Comparison of ENCODE assay signal across 20 cellular contexts in genomic region chr1:109192433-109192832, GRCh38. TPM values are rescaled to one million over a fixed set of nuclear protein-coding genes. Genes with fewer than 3 reads are reported as not detected.
DNase-seq lines count a peak whose midpoint lies in the region; ATAC-seq, FAIRE-seq and TF ChIP-seq lines count a peak whose summit lies in the region.
"Had no signal": no experiment of that assay in that cellular context is flagged by ENCODE, and none has a peak within 500 bp of the region (broad histone marks: within the 10 kb centered on the region; RNA-seq: fewer than 3 reads in every experiment).

No MANE protein-coding gene starts in this region.

- 88% methylated on average over 4 of the region's 4 CpGs; no CpG with 5 or more reads in 1 of the 2 experiments for WGBS in H1 (ENCODE audit: extremely low coverage in 1 of 2, insufficient coverage in 1 of 2, insufficient read length in 1 of 2, insufficient replicate concordance in 2 of 2, low coverage in 1 of 2, low lambda C conversion rate in 2 of 2, missing lambda C conversion rate in 1 of 2), 2 experiments

- intact Hi-C loops in upper lobe of right lung (cut with DNase I), result no loop called here

- no peak overlapping the region for H2BK12ac ChIP-seq in H1 (ENCODE audit: low read depth, low read length)

- TF ChIP-seq RAD21 in H1 (IDR thresholded peaks at IDR 0.05 in 1 of 2, conservative IDR thresholded peaks at IDR 0.05 in 1 of 2; ENCODE audit: low read depth in 2 of 2, low read length in 2 of 2), result no peak

- H4K5ac ChIP-seq in H1 (ENCODE audit: insufficient read length, low read depth, low read length), result no peak overlapping the region

- no peak overlapping the region for H3K9ac ChIP-seq in H1 (replicated peaks in 1 of 4; ENCODE audit: extremely low read depth in 1 of 4, low read depth in 3 of 4, low read length in 3 of 4)
- H3K9ac ChIP-seq: GM23248 had no signal

- no peaks in the 10 kb centered on the region for H3K23me2 ChIP-seq in H1 (ENCODE audit: low read depth, low read length)

- no peak overlapping the region for H3K18ac ChIP-seq in H1 (ENCODE audit: extremely low read depth, low read length)

- no peak for TF ChIP-seq POLR2A in H1 (IDR thresholded peaks at IDR 0.05; ENCODE audit: control extremely low read depth in 1 of 2, low read depth in 2 of 2, low read length in 2 of 2)

- no peaks in the 10 kb centered on the region for H4K20me1 ChIP-seq in H1 (replicated peaks in 1 of 2; ENCODE audit: control insufficient read depth in 1 of 2, insufficient read depth in 2 of 2, low read length in 2 of 2)

- H2AK5ac ChIP-seq in H1 (ENCODE audit: low read depth, low read length), result no peak overlapping the region

- no peak for FAIRE-seq in H1 (lab: Jason Lieb, UNC)
- FAIRE-seq: A549, D721Med, G401.6, GM12891 had no signal

- no peak overlapping the region for H2BK5ac ChIP-seq in H1 (ENCODE audit: low read depth, low read length)

- H3K79me1 ChIP-seq in H1 (ENCODE audit: low read depth, low read length), result no peaks in the 10 kb centered on the region

- H3K27me3 ChIP-seq in H1 (replicated peaks in 1 of 4; ENCODE audit: control insufficient read depth in 3 of 4, extremely low read depth in 1 of 4, insufficient read depth in 3 of 4, low read length in 3 of 4), result no peaks in the 10 kb centered on the region
- H3K27me3 ChIP-seq in upper lobe of right lung, result no peaks in the 10 kb centered on the region
- H3K27me3 ChIP-seq: BE2C had no signal

- H3K36me3 ChIP-seq in H1 (ENCODE audit: control insufficient read depth in 2 of 4, insufficient read depth in 4 of 4, low read length in 3 of 4), result no peaks in the 10 kb centered on the region
- H3K36me3 ChIP-seq in upper lobe of right lung, result no peaks in the 10 kb centered on the region
- H3K36me3 ChIP-seq: BE2C had no signal

- peak overlapping the region; percentile 59 for H4K91ac ChIP-seq in H1 (replicated peaks; ENCODE audit: insufficient read length, low read length)

- no peak overlapping the region for H3K4ac ChIP-seq in H1 (replicated peaks; ENCODE audit: insufficient read length, low read depth, low read length)

- H2AFZ ChIP-seq in H1 (ENCODE audit: low read length), result no peak overlapping the region
- H2AFZ ChIP-seq: GM23248 had no signal

- H3K9me3 ChIP-seq in H1 (ENCODE audit: insufficient read depth in 2 of 2, low read depth in 1 of 2, low read length in 1 of 2) (no peaks in the 10 kb centered on the region), upper lobe of right lung (no peaks in the 10 kb centered on the region)
- H3K9me3 ChIP-seq: A549, BE2C had no signal

- H2BK120ac ChIP-seq in H1 (replicated peaks; ENCODE audit: low read depth, low read length), result no peak overlapping the region

- no peak overlapping the region for H3K14ac ChIP-seq in H1 (ENCODE audit: insufficient read length)

- no peak for TF ChIP-seq EP300 in H1 (IDR thresholded peaks at IDR 0.05; ENCODE audit: borderline replicate concordance in 1 of 2, low read depth in 2 of 2, low read length in 2 of 2)

- H2BK15ac ChIP-seq in H1 (ENCODE audit: low read length), result no peak overlapping the region

- no peak overlapping the region for H3K4me2 ChIP-seq in H1 (ENCODE audit: insufficient read depth in 1 of 2, low read depth in 2 of 2, low read length in 2 of 2)
- H3K4me2 ChIP-seq: A549 had no signal

- TF ChIP-seq CTCF in H1 (IDR thresholded peaks at IDR 0.05; ENCODE audit: control extremely low read depth in 1 of 3, insufficient read depth in 1 of 3, low read depth in 1 of 3, low read length in 3 of 3), result no peak
- TF ChIP-seq CTCF in upper lobe of right lung (IDR thresholded peaks at IDR 0.05), result no peak

- H3K27ac ChIP-seq in H1 (ENCODE audit: low read depth, low read length) (no peak overlapping the region), upper lobe of right lung (no peak overlapping the region)
- H3K27ac ChIP-seq: A549, C4-2B, GM23248 had no signal

- POLR2A ChIA-PET in H1 (lab: Charles Lee; ENCODE audit: partially characterized antibody), result interaction anchor here (1.8 kb wide), 2 partner anchors 11 to 92 kb away, joined by 5 read pairs; no protein-coding TSS in a partner anchor

- no peak overlapping the region for H2BK20ac ChIP-seq in H1 (ENCODE audit: low read length)

- H3K23ac ChIP-seq in H1 (ENCODE audit: insufficient read length), result no peak overlapping the region

- CTCF ChIA-PET in H1 (lab: Charles Lee; ENCODE audit: partially characterized antibody), result interaction anchor here (0.7 to 32.0 kb wide), 16 partner anchors 8 to 99 kb away, joined by 3 to 651 read pairs (median 11); partner anchors contain the start of genes CELSR2 and ELAPOR1

- H3K4me3 ChIP-seq in H1 (ENCODE audit: extremely low read depth in 1 of 4, insufficient read depth in 2 of 4, low read depth in 3 of 4, low read length in 4 of 4) (no peak overlapping the region), upper lobe of right lung (no peak overlapping the region)
- H3K4me3 ChIP-seq: A549, GM23248 had no signal

- peak; percentile 20 for ATAC-seq in upper lobe of right lung
- ATAC-seq in HG03139 (IDR thresholded peaks at IDR 0.05; ENCODE audit: unreplicated experiment), result no peak
- ATAC-seq: A549; CD8-positive, alpha-beta T cell had no signal

- no peaks in the 10 kb centered on the region for H3K79me2 ChIP-seq in H1 (ENCODE audit: control insufficient read depth in 1 of 2, insufficient read depth in 2 of 2, low read length in 2 of 2)

- H3K4me1 ChIP-seq in H1 (replicated peaks in 1 of 4; ENCODE audit: control insufficient read depth in 3 of 4, insufficient read depth in 4 of 4, low read length in 3 of 4) (peaks cover 0 to 2% (median 0%) of the 10 kb centered on the region in 4 experiments; a peak in 1 of 7 replicates), upper lobe of right lung (peaks cover 12% of the 10 kb centered on the region)
- H3K4me1 ChIP-seq: BE2C had no signal

- no peak overlapping the region for H3K56ac ChIP-seq in H1 (replicated peaks; ENCODE audit: insufficient read length, low read depth, low read length)

- DNase-seq in H1 (ENCODE audit: low read depth in 1 of 2, low spot score in 2 of 2) (no peak), mesenteric fat pad (ENCODE audit: low spot score) (peak; percentile 24), upper lobe of right lung (no peak), islet precursor cell (no peak), MV-4-11 (lab: John Stamatoyannopoulos, UW) (no peak)
- DNase-seq: BE2C; CD8-positive, alpha-beta T cell; COR-L47; DMS153; DMS79 treated with DMSO at 0.1 percent for 48 hours; EL; GM23248; H9 had no signal

- H4K8ac ChIP-seq in H1 (ENCODE audit: extremely low read depth, insufficient read depth, low read length), result no peak overlapping the region

TF ChIP-seq in PFSK-1, 5 proteins besides CTCF, POLR2A, EP300 and RAD21:
- TF ChIP-seq TAF1 (IDR thresholded peaks at IDR 0.05; ENCODE audit: borderline replicate concordance, insufficient read depth, low read length), result no peak
- no peak for TF ChIP-seq SIN3A (IDR thresholded peaks at IDR 0.05; ENCODE audit: borderline replicate concordance, insufficient read depth, low read length)
- TF ChIP-seq FOXP2 (optimal IDR thresholded peaks at IDR 0.05; ENCODE audit: borderline replicate concordance, extremely low read depth, extremely low read length, insufficient read depth), result peak; percentile 55
- TF ChIP-seq POLR2AphosphoS5 (IDR thresholded peaks at IDR 0.05; ENCODE audit: low read depth, low read length), result no peak
TF ChIP-seq in PFSK-1: peak in this region for 1.

TF ChIP-seq in H1, 55 proteins besides CTCF, POLR2A, EP300 and RAD21 (continues in another document):
- TF ChIP-seq CREB1 (IDR thresholded peaks at IDR 0.05) (no peak), RFX5 (IDR thresholded peaks at IDR 0.05; ENCODE audit: borderline replicate concordance, low read depth, low read length) (no peak), RBBP5 (IDR thresholded peaks at IDR 0.05; ENCODE audit: borderline replicate concordance, low read depth, low read length) (no peak), CEBPB (IDR thresholded peaks at IDR 0.05; ENCODE audit: low read depth, low read length) (no peak), BACH1 (IDR thresholded peaks at IDR 0.05; ENCODE audit: low read length) (no peak), GABPA (IDR thresholded peaks at IDR 0.05; ENCODE audit: borderline replicate concordance, insufficient read depth, low read length) (no peak), SP2 (IDR thresholded peaks at IDR 0.05; ENCODE audit: low read length) (no peak), E2F6 (IDR thresholded peaks at IDR 0.05) (no peak), FOSL1 (IDR thresholded peaks at IDR 0.05; ENCODE audit: insufficient read depth, low read depth, low read length) (no peak), BCL11A (IDR thresholded peaks at IDR 0.05; ENCODE audit: low read depth in 2 of 2, low read length in 2 of 2) (no peak)

RNA-seq across cellular contexts. Expression of gene SARS1, which starts 21.3 kb away (rescaled TPM):
- polyA plus RNA-seq in PFSK-1 (2012; ENCODE audit: insufficient read length, low read depth), result 572 TPM
- total RNA-seq in H1 (2021; fragmentation: NEBNext Ultra II Directional; extraction: Animal tissue kit (Norgen Biotek cat#: 25700)), result 136 and 146 TPM in 2 replicates
- 83.1 and 97.1 TPM in 2 replicates for polyA plus RNA-seq in H1 (2011; rRNA removed)
- 145 TPM for polyA plus RNA-seq in H1 (2011; cell fraction: cytosol; rRNA removed)
- polyA plus RNA-seq in H1 (2011; cell fraction: nucleus; rRNA removed), result 134 TPM
- polyA plus RNA-seq in H1 (2012, experiment 1 of 2), result 150 to 162 TPM (median 155 TPM) in 4 replicates
- polyA plus RNA-seq in H1 (2012, experiment 2 of 2), result 71.7 TPM
- 89.1 TPM for polyA plus RNA-seq in H1 (2013, experiment 1 of 2)
- 87.4 TPM for polyA plus RNA-seq in H1 (2013, experiment 2 of 2)
- 87.1 and 97.9 TPM in 2 replicates for polyA minus RNA-seq in H1 (2011; rRNA and poly(A)+ RNA removed)
- polyA minus RNA-seq in H1 (2011; cell fraction: cytosol; rRNA and poly(A)+ RNA removed), result 50.2 TPM
- 67.5 TPM for polyA minus RNA-seq in H1 (2011; cell fraction: nucleus; rRNA and poly(A)+ RNA removed)
- total RNA-seq in mesenteric fat pad (119 TPM), upper lobe of right lung (194 TPM)

RNA-seq across cellular contexts. Expression of gene CELSR2, which starts 56.9 kb away (rescaled TPM):
- 10.0 TPM for polyA plus RNA-seq in PFSK-1 (2012; ENCODE audit: insufficient read length, low read depth)
- 27.7 and 28.0 TPM in 2 replicates for total RNA-seq in H1 (2021; fragmentation: NEBNext Ultra II Directional; extraction: Animal tissue kit (Norgen Biotek cat#: 25700))
- polyA plus RNA-seq in H1 (2011; rRNA removed), result 12.0 and 25.9 TPM in 2 replicates
- polyA plus RNA-seq in H1 (2011; cell fraction: cytosol; rRNA removed), result 12.4 TPM
- 59.6 TPM for polyA plus RNA-seq in H1 (2011; cell fraction: nucleus; rRNA removed)
- 15.3 to 24.5 TPM (median 21.9 TPM) in 4 replicates for polyA plus RNA-seq in H1 (2012, experiment 1 of 2)
- polyA plus RNA-seq in H1 (2012, experiment 2 of 2), result 16.0 TPM
- 19.9 TPM for polyA plus RNA-seq in H1 (2013, experiment 1 of 2)
- polyA plus RNA-seq in H1 (2013, experiment 2 of 2), result 16.0 TPM
- 37.3 and 50.6 TPM in 2 replicates for polyA minus RNA-seq in H1 (2011; rRNA and poly(A)+ RNA removed)
- polyA minus RNA-seq in H1 (2011; cell fraction: cytosol; rRNA and poly(A)+ RNA removed), result 28.1 TPM
- 39.4 TPM for polyA minus RNA-seq in H1 (2011; cell fraction: nucleus; rRNA and poly(A)+ RNA removed)
- total RNA-seq in mesenteric fat pad, result 1.5 TPM
- total RNA-seq in upper lobe of right lung, result 7.4 TPM
